8 cellular contexts compared by ENCODE assay signal in the genomic region with DNA sequence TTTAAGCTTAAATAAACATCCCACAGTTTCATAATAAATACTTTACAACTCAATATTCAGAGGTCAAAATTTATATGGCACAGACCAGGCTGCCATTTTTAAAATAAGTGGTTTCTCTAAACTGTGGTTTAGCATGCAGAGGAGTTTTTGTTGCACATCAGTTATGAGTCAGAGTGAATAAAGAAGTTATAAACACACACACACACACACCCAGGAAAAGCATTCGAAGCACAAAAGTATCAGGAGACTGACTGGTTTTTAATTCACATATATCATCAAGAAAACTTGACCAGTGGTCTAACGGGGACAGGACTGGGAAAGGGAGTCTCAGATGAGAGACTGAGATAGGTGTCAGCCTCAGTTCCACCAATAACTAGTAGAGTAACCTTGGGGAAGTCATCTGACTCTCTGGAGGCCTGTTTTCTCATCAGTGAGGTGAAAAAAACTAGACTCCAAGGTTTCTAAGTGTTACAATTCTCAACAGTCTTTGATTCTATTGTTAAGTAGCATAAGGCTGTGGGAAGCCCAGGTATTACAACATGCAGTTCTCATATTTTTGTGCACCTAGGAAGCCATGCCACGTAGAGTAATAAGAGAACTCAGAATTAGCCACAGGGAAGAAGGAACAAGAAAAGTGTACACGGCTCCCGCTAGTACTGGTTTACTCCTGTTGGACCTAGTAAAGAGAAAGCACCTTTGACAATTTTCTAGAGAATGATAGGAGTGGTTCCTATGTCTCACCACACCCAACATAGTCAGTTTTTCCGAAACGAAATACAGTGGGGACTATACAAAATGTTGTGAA. TPM values are rescaled to one million over a fixed set of nuclear protein-coding genes. Genes with fewer than 3 reads are reported as not detected.
A peak's percentile ranks its signal among the peaks of the same experiment; 100 is the strongest.
DNase-seq lines count a peak whose midpoint lies in the region; ATAC-seq, FAIRE-seq and TF ChIP-seq lines count a peak whose summit lies in the region.

No MANE protein-coding gene starts in this region.

- TF ChIP-seq POLR2A in endothelial cell of umbilical vein (IDR thresholded peaks at IDR 0.05; ENCODE audit: low read depth, low read length) = no peak

- CTCF ChIA-PET in T-cell (lab: Charles Lee) (interaction anchor here in 1 of 2 donors (0.7 to 1.4 kb wide), 4 partner anchors 12 to 27 kb away, joined by 3 to 10 read pairs (median 4); no protein-coding TSS in a partner anchor), endothelial cell of umbilical vein (lab: Charles Lee) (interaction anchor here (1.2 to 2.0 kb wide), 2 partner anchors 22 to 109 kb away, joined by 3 to 7 read pairs; a partner anchor contains a TSS)

- no peaks in the 10 kb centered on the region for H4K20me1 ChIP-seq in endothelial cell of umbilical vein (replicated peaks; ENCODE audit: control insufficient read depth, extremely low read depth, insufficient read depth, low read length)

- no peaks in the 10 kb centered on the region for H3K9me3 ChIP-seq in endothelial cell of umbilical vein (replicated peaks; ENCODE audit: control insufficient read depth, insufficient read depth, low read length)

- H3K36me3 Mint-ChIP-seq in HFFc6 (ENCODE audit: low read depth) (0 out of 2 replicates have a peak, but pooled peaks cover 4% of the 10 kb centered on the region), T-cell (peaks cover 9% of the 10 kb centered on the region)

- H3K4me1 Mint-ChIP-seq in HFFc6 (ENCODE audit: low read depth) = peaks cover 43% of the 10 kb centered on the region
- peaks cover 75 to 79% (median 77%) of the 10 kb centered on the region in 3 donors for H3K4me1 Mint-ChIP-seq in T-cell

- no TSS peak for BruUV-seq in endothelial cell of umbilical vein (replicated peaks; lab: Mats Ljungman, UMichigan)

- H3K36me3 ChIP-seq in endothelial cell of umbilical vein (ENCODE audit: control insufficient read depth in 2 of 2, extremely low read depth in 1 of 2, insufficient read depth in 2 of 2, low read length in 2 of 2) (no peaks in the 10 kb centered on the region), rectal smooth muscle tissue (ENCODE audit: control insufficient read depth, insufficient read depth, low read length) (peaks cover 3% of the 10 kb centered on the region)

- no peak overlapping the region for H2AFZ ChIP-seq in endothelial cell of umbilical vein (ENCODE audit: low read depth, low read length)

- DNase-seq in CD1c-positive myeloid dendritic cell (ENCODE audit: extremely low spot score) = peak; percentile 88
- DNase-seq in HFFc6 = peak; percentile 86
- peak in 1 of 34 experiments; percentile 15 for DNase-seq in T-cell
- peak; percentile 48 for DNase-seq in endothelial cell of umbilical vein (ENCODE audit: low read depth, low spot score)

- peak overlapping the region; percentile 42 for H3K27ac ChIP-seq in endothelial cell of umbilical vein (ENCODE audit: insufficient read depth, low read depth, low read length)
- H3K27ac ChIP-seq in rectal smooth muscle tissue (ENCODE audit: low read depth, low read length) = peak overlapping the region; percentile 60

- no peak overlapping the region for H3K4me3 ChIP-seq in endothelial cell of umbilical vein (replicated peaks in 1 of 3; ENCODE audit: insufficient read depth in 1 of 3, low read depth in 1 of 3, low read length in 3 of 3)
- H3K4me3 ChIP-seq in rectal smooth muscle tissue (ENCODE audit: low read length) = peak overlapping the region; percentile 14

- H3K27me3 ChIP-seq in endothelial cell of umbilical vein (ENCODE audit: control insufficient read depth in 2 of 2, insufficient read depth in 2 of 2, low read length in 2 of 2) = no peaks in the 10 kb centered on the region
- H3K27me3 ChIP-seq in rectal smooth muscle tissue (ENCODE audit: control insufficient read depth, insufficient read depth, low read length) = no peaks in the 10 kb centered on the region

- POLR2A ChIA-PET in T-cell (lab: Charles Lee) (interaction anchor here in 1 of 2 donors (0.5 to 0.6 kb wide), 2 partner anchors 9 to 184 kb away, joined by 5 to 6 read pairs; no protein-coding TSS in a partner anchor), endothelial cell of umbilical vein (lab: Charles Lee) (no interaction called here)

- dilution Hi-C loops in endothelial cell of umbilical vein (cut with MboI; ENCODE audit: extremely low pct_ligation_motif_present, low sequenced_read_pairs) = no loop called here

- H3K27me3 Mint-ChIP-seq in HFFc6 (ENCODE audit: insufficient read depth) (0 out of 2 replicates have a peak, but pooled peaks cover 2% of the 10 kb centered on the region), T-cell (no peaks in the 10 kb centered on the region)

- H3K9ac ChIP-seq in endothelial cell of umbilical vein (replicated peaks; ENCODE audit: extremely low read depth, insufficient read depth, low read length) = no peak overlapping the region
- H3K9ac ChIP-seq in rectal smooth muscle tissue (ENCODE audit: low read length) = no peak overlapping the region

- no peak for TF ChIP-seq CTCF in HFFc6 (IDR thresholded peaks at IDR 0.05)
- no peak for TF ChIP-seq CTCF in endothelial cell of umbilical vein (IDR thresholded peaks at IDR 0.05; ENCODE audit: extremely low read depth in 1 of 2, insufficient read depth in 1 of 2, low read depth in 1 of 2, low read length in 2 of 2)

- peaks cover 20% of the 10 kb centered on the region for H3K4me1 ChIP-seq in endothelial cell of umbilical vein (ENCODE audit: control insufficient read depth, extremely low read depth, insufficient read depth, low read length)
- H3K4me1 ChIP-seq in rectal smooth muscle tissue (ENCODE audit: control insufficient read depth, insufficient read depth, low read length) = peaks cover 14% of the 10 kb centered on the region

- H3K4me3 Mint-ChIP-seq in HFFc6 (peak overlapping the region; percentile 84), T-cell (peak overlapping the region; percentile 73 to 93 (median 91))

- intact Hi-C loops in endothelial cell of umbilical vein (cut with micrococcal nuclease) = no loop called here

- no peaks in the 10 kb centered on the region for H3K9me3 Mint-ChIP-seq in HFFc6
- H3K9me3 Mint-ChIP-seq in T-cell = no peaks in the 10 kb centered on the region

- no peaks in the 10 kb centered on the region for H3K9me1 ChIP-seq in endothelial cell of umbilical vein (replicated peaks; ENCODE audit: control insufficient read depth, extremely low read depth, insufficient read depth, low read length)

- ATAC-seq in T-cell (replicated peaks in 1 of 4) = peak; percentile 9 to 55 (median 48)
- ATAC-seq in GM21786 (IDR thresholded peaks at IDR 0.05; ENCODE audit: unreplicated experiment) = no peak
- ATAC-seq in HG03097 (IDR thresholded peaks at IDR 0.05; ENCODE audit: low FRiP score, unreplicated experiment) = no peak
- ATAC-seq in GM18520 (IDR thresholded peaks at IDR 0.05; ENCODE audit: unreplicated experiment) = no peak

- FAIRE-seq in endothelial cell of umbilical vein (lab: Jason Lieb, UNC) = peak; percentile 8

- H3K79me2 ChIP-seq in endothelial cell of umbilical vein (ENCODE audit: control insufficient read depth, insufficient read depth, low read length) = peaks cover 95% of the 10 kb centered on the region

- H3K4me2 ChIP-seq in endothelial cell of umbilical vein (ENCODE audit: insufficient read depth, low read length) = peak overlapping the region; percentile 14

- peak overlapping the region; percentile 98 for H3K27ac Mint-ChIP-seq in HFFc6
- H3K27ac Mint-ChIP-seq in T-cell = peak overlapping the region; percentile 84 to 96

TF ChIP-seq in endothelial cell of umbilical vein, 7 proteins besides CTCF, POLR2A, EP300 and RAD21:
- TF ChIP-seq FOS (IDR thresholded peaks at IDR 0.05; ENCODE audit: borderline replicate concordance, insufficient read depth, low read length) (peak; percentile 47), EZH2 (IDR thresholded peaks at IDR 0.05; ENCODE audit: borderline replicate concordance, low read depth, low read length, severe bottlenecking) (no peak)
TF ChIP-seq in endothelial cell of umbilical vein: peak in this region for 1.

RNA-seq across cellular contexts. Expression of a gene that starts 5.2 kb away (rescaled TPM):
- 10 to 100 TPM in 5 of 6 experiments, 1 to 10 TPM in 1; 8.9 to 13.6 (median 12.0) TPM for total RNA-seq in HFFc6 (2021; fragmentation: NEBNext Ultra II Directional; extraction: Animal tissue kit (Norgen Biotek cat#: 25700))
- 10 to 100 TPM; 36.0 to 38.1 (median 36.6) TPM for total RNA-seq in T-cell
- 15.2 and 17.0 TPM in 2 replicates for total RNA-seq in endothelial cell of umbilical vein
- 6.8 and 8.4 TPM in 2 replicates for polyA plus RNA-seq in endothelial cell of umbilical vein
- 7.6 and 7.7 TPM in 2 replicates for polyA plus RNA-seq in endothelial cell of umbilical vein (2011; cell fraction: cytosol; rRNA removed)
- polyA plus RNA-seq in endothelial cell of umbilical vein (2011; cell fraction: nucleus; rRNA removed) = 10.7 and 14.5 TPM in 2 replicates
- 16.2 and 20.9 TPM in 2 replicates for polyA plus RNA-seq in endothelial cell of umbilical vein (2012)
- polyA minus RNA-seq in endothelial cell of umbilical vein = 27.4 and 28.7 TPM in 2 replicates
- 16.2 TPM for polyA minus RNA-seq in endothelial cell of umbilical vein (2011; cell fraction: cytosol; rRNA and poly(A)+ RNA removed)
- polyA minus RNA-seq in endothelial cell of umbilical vein (2011; cell fraction: nucleus; rRNA and poly(A)+ RNA removed) = 9.0 and 15.4 TPM in 2 replicates

RNA-seq across cellular contexts. Expression of a gene that starts 36.0 kb away (rescaled TPM):
- 10 to 100 TPM; 24.2 to 30.3 (median 25.6) TPM for total RNA-seq in HFFc6 (2021; fragmentation: NEBNext Ultra II Directional; extraction: Animal tissue kit (Norgen Biotek cat#: 25700))
- total RNA-seq in T-cell = 10 to 100 TPM in 3 of 5 donors, 1 to 10 TPM in 2; 8.8 to 14.1 (median 11.5) TPM
- 20.1 and 21.1 TPM in 2 replicates for total RNA-seq in endothelial cell of umbilical vein
- 23.3 and 31.4 TPM in 2 replicates for polyA plus RNA-seq in endothelial cell of umbilical vein
- polyA plus RNA-seq in endothelial cell of umbilical vein (2011; cell fraction: cytosol; rRNA removed) = 14.4 and 16.1 TPM in 2 replicates
- polyA plus RNA-seq in endothelial cell of umbilical vein (2011; cell fraction: nucleus; rRNA removed) = 47.1 and 52.0 TPM in 2 replicates
- polyA plus RNA-seq in endothelial cell of umbilical vein (2012) = 18.2 and 19.8 TPM in 2 replicates
- 18.0 and 22.5 TPM in 2 replicates for polyA minus RNA-seq in endothelial cell of umbilical vein
- polyA minus RNA-seq in endothelial cell of umbilical vein (2011; cell fraction: cytosol; rRNA and poly(A)+ RNA removed) = 8.7 TPM
- 26.1 and 28.0 TPM in 2 replicates for polyA minus RNA-seq in endothelial cell of umbilical vein (2011; cell fraction: nucleus; rRNA and poly(A)+ RNA removed)

Comparison
In these comparisons a context has a peak if more than half of its experiments do, and no peak if none do; other contexts are left out.
1. ATAC-seq: peak in T-cell (4 of 4); none in GM21786 (single experiment), HG03097 (single experiment) and GM18520 (single experiment).